Comparison of ENCODE assay signal across 8 cellular contexts in the genomic region with DNA sequence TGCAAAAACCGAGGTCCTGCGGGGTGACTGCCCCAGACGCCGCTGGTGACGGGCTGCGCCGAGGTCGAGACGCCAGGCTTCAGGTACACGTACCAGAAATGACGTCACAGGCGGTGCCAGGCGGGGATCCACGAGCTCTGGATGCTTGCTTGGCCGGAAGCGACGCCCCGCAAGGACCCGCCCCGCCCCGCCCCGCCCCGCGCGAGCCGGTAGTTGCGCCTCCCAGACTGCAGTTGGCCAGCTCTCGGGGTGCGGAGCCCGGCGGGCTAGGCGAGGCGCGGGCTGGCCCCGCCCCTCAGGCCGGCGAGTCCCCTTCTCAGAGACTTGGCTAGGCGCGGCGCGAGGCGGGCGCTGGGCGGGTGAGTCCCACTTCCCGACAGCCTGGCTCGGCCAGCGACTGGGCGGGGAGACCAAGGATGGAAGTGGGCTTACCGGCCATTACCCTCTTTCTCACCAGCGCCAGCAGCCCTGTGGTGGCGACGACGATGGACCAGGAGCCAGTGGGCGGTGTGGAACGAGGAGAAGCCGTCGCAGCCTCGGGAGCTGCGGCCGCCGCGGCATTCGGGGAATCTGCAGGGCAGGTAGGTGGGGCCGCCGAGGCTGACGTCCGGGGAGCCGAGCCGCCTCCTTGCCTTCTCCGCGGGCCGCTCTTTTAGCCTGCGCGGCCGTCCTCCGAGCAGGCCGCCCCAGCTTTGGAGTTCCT. TPM values are rescaled to one million over a fixed set of nuclear protein-coding genes. Genes with fewer than 3 reads are reported as not detected.
DNase-seq lines count a peak whose midpoint lies in the region; ATAC-seq and TF ChIP-seq lines count a peak whose summit lies in the region.

Gene FAM177A1 (plus strand): TSS at position 225 of the 703 bp plus-strand sequence. CDS start 192 bp downstream, at position 417.

- peak within 1 kb of the TSS; percentile 99 for H2AFZ ChIP-seq in PC-9

- no TSS peak for BruUV-seq in PC-9 (replicated peaks; lab: Mats Ljungman, UMichigan)

- H3K27me3 ChIP-seq in PC-9 (ENCODE audit: insufficient read depth, low read depth): no peaks in the 10 kb centered on the region

- peaks cover 11% of the 10 kb centered on the region for H3F3A ChIP-seq in PC-9 (ENCODE audit: insufficient read depth, low read depth)

- H3K79me2 ChIP-seq in PC-9 (ENCODE audit: low read depth): peaks cover 20% of the 10 kb centered on the region

- no peaks in the 10 kb centered on the region for H3K9me2 ChIP-seq in PC-9 (ENCODE audit: insufficient read depth)

- H3K9me3 ChIP-seq in PC-9 (ENCODE audit: insufficient read depth, low read depth): no peaks in the 10 kb centered on the region

- ATAC-seq in GM21723 (IDR thresholded peaks at IDR 0.05; ENCODE audit: unreplicated experiment): peak; percentile 93

- CTCF ChIA-PET in PC-9 (lab: Charles Lee): no interaction called here

- in situ Hi-C loops in KBM-7 (cut with MboI; ENCODE audit: low pct_unique_long_range_greater_than_20kb, low sequenced_read_pairs): no loop called here

- H3K4me3 ChIP-seq in PC-9 (peak within 1 kb of the TSS; percentile 87), epithelial cell of proximal tubule (ENCODE audit: low read depth, low read length) (peak within 1 kb of the TSS; percentile 99)

- DNase-seq in DMS53 (lab: John Stamatoyannopoulos, UW) (peak; percentile 97), KBM-7 (peak; percentile 93), PC-9 (peak; percentile 87 to 95), epithelial cell of proximal tubule (ENCODE audit: low read depth) (peak; percentile 58), mucosa of gallbladder (ENCODE audit: low spot score) (peak; percentile 99)
- peak; percentile 98 for DNase-seq in activated T-cell treated with anti-CD3 and anti-CD28 coated beads, Interleukin-2, amount 50 U/mL, for 1 hour
- DNase-seq in stimulated activated CD8-positive, alpha-beta memory T cell treated with anti-CD3 and anti-CD28 coated beads, Interleukin-4, amount 100 ng/mL, for 24 hours (ENCODE audit: low read depth): peak; percentile 98

- H3K4me2 ChIP-seq in PC-9: peak within 1 kb of the TSS; percentile 97

- peak within 1 kb of the TSS; percentile 76 for H3K27ac ChIP-seq in PC-9

- no peak for TF ChIP-seq CTCF in PC-9 (conservative IDR thresholded peaks at IDR 0.05)
- no peak for TF ChIP-seq CTCF in epithelial cell of proximal tubule (conservative IDR thresholded peaks at IDR 0.05; ENCODE audit: low read depth, low read length)

- POLR2A ChIA-PET in PC-9 (lab: Charles Lee; ENCODE audit: unreplicated experiment): interaction anchor here (0.6 to 0.8 kb wide), 6 partner anchors 15 to 370 kb away, joined by 4 to 23 read pairs (median 4); partner anchors contain the start of gene BAZ1A

- no peaks in the 10 kb centered on the region for H3K36me3 ChIP-seq in PC-9 (ENCODE audit: low read depth)

- H4K20me1 ChIP-seq in PC-9 (ENCODE audit: insufficient read depth): no peaks in the 10 kb centered on the region

- intact Hi-C loops in PC-9 (cut with micrococcal nuclease; ENCODE audit: unreplicated experiment): loop anchor here (5.0 kb wide), 4 partner anchors 246 to 781 kb away; partner anchors contain the start of genes BRMS1L and PSMA6

- peaks cover 23% of the 10 kb centered on the region for H3K4me1 ChIP-seq in PC-9 (replicated peaks; ENCODE audit: insufficient read depth)

RNA-seq across cellular contexts. Expression of gene FAM177A1, which starts in this region (rescaled TPM):
- 31.6 and 34.4 TPM in 2 replicates for total RNA-seq in PC-9 (2021)
- 35.9 and 50.5 TPM in 2 replicates for total RNA-seq in epithelial cell of proximal tubule
- 62.7 TPM for total RNA-seq in mucosa of gallbladder

Comparison
In these comparisons a context has a peak if more than half of its experiments do, and no peak if none do; other contexts are left out.
1. Peak in every context shown above with its lines: DNase-seq, ATAC-seq, H3K4me3 ChIP-seq and H3K27ac ChIP-seq.